ENCODE assay signal across 1 cellular context in genomic region chr3:151675858-151676615, GRCh38.
TF ChIP-seq lines count a peak whose summit lies in the region.

No MANE protein-coding gene starts in this region.

TF ChIP-seq in SK-N-SH, 30 proteins besides CTCF, POLR2A, EP300 and RAD21 (continued from another document):
- no peak for TF ChIP-seq IRF3 (IDR thresholded peaks at IDR 0.05; ENCODE audit: low read depth, low read length)
- no peak for TF ChIP-seq TEAD4 (IDR thresholded peaks at IDR 0.05; ENCODE audit: borderline replicate concordance, insufficient read depth)
- no peak for TF ChIP-seq PBX3 (IDR thresholded peaks at IDR 0.05)
- TF ChIP-seq ELF1 (IDR thresholded peaks at IDR 0.05), result no peak
- TF ChIP-seq MXI1 (IDR thresholded peaks at IDR 0.05; ENCODE audit: low read depth, low read length), result no peak
- TF ChIP-seq FOXM1 (IDR thresholded peaks at IDR 0.05; ENCODE audit: low read depth), result no peak
- TF ChIP-seq MAX (IDR thresholded peaks at IDR 0.05; ENCODE audit: low read depth), result no peak
- TF ChIP-seq SIN3A (IDR thresholded peaks at IDR 0.05; ENCODE audit: borderline replicate concordance, low read depth, low read length), result no peak
- no peak for TF ChIP-seq FOXJ3 (CRISPR knock-in tag; IDR thresholded peaks at IDR 0.05)
- no peak for TF ChIP-seq YY1 (IDR thresholded peaks at IDR 0.05; ENCODE audit: low read depth)
- TF ChIP-seq RCOR1 (IDR thresholded peaks at IDR 0.05; ENCODE audit: low read length), result no peak
